9 cellular contexts compared by ENCODE assay signal in the genomic region with DNA sequence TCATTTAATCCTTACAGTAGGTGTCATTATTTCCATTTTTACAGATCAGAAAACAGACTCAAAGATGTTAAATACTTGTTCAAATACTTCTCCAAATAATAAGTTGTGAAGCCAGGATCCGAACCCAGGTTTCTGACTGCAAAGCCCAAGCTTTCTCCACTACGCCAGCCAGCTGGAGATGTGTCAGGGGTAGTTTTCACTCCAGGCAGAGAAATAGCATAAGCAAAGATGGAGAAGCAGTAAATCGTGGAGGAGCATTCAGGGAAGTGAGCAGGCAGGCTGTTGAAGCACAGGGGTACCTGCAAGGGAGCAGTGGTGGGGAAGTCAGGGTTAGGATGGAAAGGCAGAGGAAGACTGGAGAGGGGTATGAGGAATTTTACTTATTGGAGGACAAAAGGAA. TPM values are rescaled to one million over a fixed set of nuclear protein-coding genes. Genes with fewer than 3 reads are reported as not detected.
DNase-seq lines count a peak whose midpoint lies in the region; ATAC-seq and TF ChIP-seq lines count a peak whose summit lies in the region.
"Had no signal": no experiment of that assay in that cellular context is flagged by ENCODE, and none has a peak within 500 bp of the region (broad histone marks: within the 10 kb centered on the region; RNA-seq: fewer than 3 reads in every experiment).

No MANE protein-coding gene starts in this region.

- no peaks in the 10 kb centered on the region for H3K9me3 Mint-ChIP-seq in MCF 10A (ENCODE audit: unreplicated experiment)
- H3K9me3 Mint-ChIP-seq: HFFc6 had no signal

- H3K27me3 ChIP-seq in breast epithelium: no peaks in the 10 kb centered on the region
- no peaks in the 10 kb centered on the region for H3K27me3 ChIP-seq in lung (ENCODE audit: control insufficient read depth, insufficient read depth)
- no peaks in the 10 kb centered on the region for H3K27me3 ChIP-seq in transverse colon

- no TSS peak for BruUV-seq in MCF 10A (replicated peaks; lab: Mats Ljungman, UMichigan)

- H3K27ac Mint-ChIP-seq in MCF 10A (ENCODE audit: low read depth, unreplicated experiment): no peak overlapping the region
- H3K27ac Mint-ChIP-seq: HFFc6 had no signal

- TF ChIP-seq CTCF in breast epithelium (IDR thresholded peaks at IDR 0.05) (no peak), MCF 10A (IDR thresholded peaks at IDR 0.05; ENCODE audit: unreplicated experiment) (no peak), cardiac fibroblast (IDR thresholded peaks at IDR 0.05; ENCODE audit: low read depth, low read length) (no peak), lung (IDR thresholded peaks at IDR 0.05; ENCODE audit: control extremely low read depth, extremely low read depth) (no peak), transverse colon (IDR thresholded peaks at IDR 0.05) (no peak)

- peaks cover 27% of the 10 kb centered on the region for H3K4me1 Mint-ChIP-seq in MCF 10A (ENCODE audit: insufficient read depth, unreplicated experiment)

- POLR2A ChIA-PET in MCF 10A (lab: Yijun Ruan, JAX): interaction anchor here (0.8 to 15.0 kb wide), 12 partner anchors 10 to 618 kb away, joined by 3 to 284 read pairs (median 4); a partner anchor contains a TSS

- DNase-seq in breast epithelium (ENCODE audit: low spot score in 2 of 2): no peak
- no peak for DNase-seq in MCF 10A (ENCODE audit: unreplicated experiment)
- DNase-seq in cardiac fibroblast (ENCODE audit: low read depth in 2 of 2): peak in 1 of 2 donors; percentile 32
- no peak for DNase-seq in lung (ENCODE audit: low spot score)
- no peak for DNase-seq in transverse colon
- DNase-seq in ecto neural progenitor cell (ENCODE audit: low spot score): no peak
- no peak for DNase-seq in T-helper 9 cell

- TF ChIP-seq POLR2A in breast epithelium (IDR thresholded peaks at IDR 0.05) (no peak), transverse colon (IDR thresholded peaks at IDR 0.05) (no peak)

- no peak overlapping the region for H3K4me3 Mint-ChIP-seq in MCF 10A (ENCODE audit: unreplicated experiment)
- H3K4me3 Mint-ChIP-seq: HFFc6 had no signal

- in situ Hi-C loops in transverse colon (cut with MboI; ENCODE audit: low pct_ligation_motif_present in 1 of 4, low pct_unique_long_range_greater_than_20kb in 1 of 4, low sequenced_read_pairs in 3 of 4): no loop called here

- H3K9me3 ChIP-seq in breast epithelium (no peaks in the 10 kb centered on the region), lung (ENCODE audit: control insufficient read depth in 2 of 2, insufficient read depth in 1 of 2, low read length in 1 of 2) (no peaks in the 10 kb centered on the region), transverse colon (no peaks in the 10 kb centered on the region)

- CTCF ChIA-PET in MCF 10A (lab: Yijun Ruan, JAX): interaction anchor here (0.6 to 10.3 kb wide), 15 partner anchors 13 to 1941 kb away, joined by 3 to 136 read pairs (median 4); a partner anchor contains a TSS

- H3K4me3 ChIP-seq in breast epithelium (peak overlapping the region; percentile 74 to 82 (median 79)), cardiac fibroblast (replicated peaks in 1 of 2; ENCODE audit: low read depth in 2 of 2, low read length in 2 of 2) (peak overlapping the region; percentile 86 to 87), lung (peak overlapping the region; percentile 1), transverse colon (peak overlapping the region in 3 of 4 donors; percentile 13 to 83 (median 74))

- H3K36me3 ChIP-seq in breast epithelium (peaks cover 10% of the 10 kb centered on the region), lung (ENCODE audit: control insufficient read depth in 2 of 2, insufficient read depth in 2 of 2, low read length in 2 of 2) (peaks cover 14 to 15% of the 10 kb centered on the region in 2 donors), transverse colon (peaks cover 0 to 16% (median 7%) of the 10 kb centered on the region in 4 donors)

- H3K27me3 Mint-ChIP-seq in MCF 10A (ENCODE audit: insufficient read depth, unreplicated experiment): no peaks in the 10 kb centered on the region

- H3K27ac ChIP-seq in breast epithelium: peak overlapping the region; percentile 98 to 99
- peak overlapping the region; percentile 50 to 62 for H3K27ac ChIP-seq in lung (ENCODE audit: low read depth in 1 of 2, low read length in 1 of 2)
- peak overlapping the region; percentile 94 to 98 (median 97) for H3K27ac ChIP-seq in transverse colon

- intact Hi-C loops in breast epithelium (cut with DNase I; ENCODE audit: low total_unique reads): loop anchor here (1.0 kb wide), 1 partner anchor 33 kb away; no protein-coding TSS in a partner anchor
- intact Hi-C loops in MCF 10A (cut with micrococcal nuclease): loop anchor here (2.0 kb wide), 2 partner anchors 32 to 70 kb away; a partner anchor contains a TSS
- intact Hi-C loops in transverse colon (cut with DNase I; ENCODE audit: low total_unique reads): loop anchor here (5.0 kb wide), 1 partner anchor 72 kb away; a partner anchor contains a TSS

- ATAC-seq in lung (ENCODE audit: insufficient read depth, low FRiP score) (no peak), HG03196 (IDR thresholded peaks at IDR 0.05; ENCODE audit: unreplicated experiment) (no peak)

- H3K4me1 ChIP-seq in breast epithelium (peaks cover 13 to 30% of the 10 kb centered on the region in 2 donors), lung (ENCODE audit: control insufficient read depth in 2 of 2, insufficient read depth in 2 of 2, low read length in 2 of 2) (peaks cover 14 to 26% of the 10 kb centered on the region in 2 donors), transverse colon (peaks cover 46 to 68% (median 66%) of the 10 kb centered on the region in 4 donors)

- WGBS in lung, 2 donors: 51 to 53% methylated on average over 3 of the region's 3 CpGs
- 59 to 61% methylated on average over 3 of the region's 3 CpGs for WGBS in transverse colon (ENCODE audit: low coverage in 1 of 2), 2 donors

- TF ChIP-seq EP300 in transverse colon (IDR thresholded peaks at IDR 0.05; ENCODE audit: low read depth): no peak

- H3K36me3 Mint-ChIP-seq in MCF 10A (ENCODE audit: insufficient read depth, unreplicated experiment): peaks cover 29% of the 10 kb centered on the region

RNA-seq across cellular contexts. Expression of a gene that starts 2.9 kb away (rescaled TPM):
- total RNA-seq in breast epithelium: 100 to 1,000 TPM; 163 to 497 (median 215) TPM
- total RNA-seq in MCF 10A (2022): 224 and 256 TPM in 2 replicates
- total RNA-seq in lung: 100 to 1,000 TPM; 206 to 501 TPM
- polyA plus RNA-seq in lung: 100 to 1,000 TPM in 1 of 2 donors, 10 to 100 TPM in 1; 71.5 to 319 TPM
- total RNA-seq in transverse colon: 100 to 1,000 TPM; 158 to 328 (median 177) TPM

RNA-seq across cellular contexts. Expression of a gene that starts 3.4 kb away (rescaled TPM):
- total RNA-seq in breast epithelium: 10 to 100 TPM; 46.4 to 49.9 (median 47.2) TPM
- total RNA-seq in MCF 10A (2022): 58.7 and 66.2 TPM in 2 replicates
- total RNA-seq in lung: 10 to 100 TPM; 25.1 to 43.3 TPM
- polyA plus RNA-seq in lung: 10 to 100 TPM; 38.7 to 39.0 TPM
- 10 to 100 TPM; 22.4 to 69.7 (median 45.5) TPM for total RNA-seq in transverse colon

RNA-seq across cellular contexts. Expression of a gene that starts 19.9 kb away (rescaled TPM):
- total RNA-seq in breast epithelium: 10 to 100 TPM; 44.5 to 63.8 (median 57.0) TPM
- 51.3 and 55.2 TPM in 2 replicates for total RNA-seq in MCF 10A (2022)
- total RNA-seq in lung: 10 to 100 TPM; 42.4 to 78.7 TPM
- 10 to 100 TPM; 44.2 to 48.2 TPM for polyA plus RNA-seq in lung
- 100 to 1,000 TPM; 217 to 709 (median 255) TPM for total RNA-seq in transverse colon

RNA-seq across cellular contexts. Expression of a gene that starts 20.0 kb away (rescaled TPM):
- 10 to 100 TPM; 16.7 to 20.1 (median 17.4) TPM for total RNA-seq in breast epithelium
- total RNA-seq in MCF 10A (2022): 33.8 and 35.8 TPM in 2 replicates
- 10 to 100 TPM; 13.0 to 33.2 TPM for total RNA-seq in lung
- polyA plus RNA-seq in lung: 10 to 100 TPM; 11.7 to 12.9 TPM
- 10 to 100 TPM; 30.3 to 47.5 (median 43.7) TPM for total RNA-seq in transverse colon

RNA-seq across cellular contexts. Expression of a gene that starts 25.0 kb away (rescaled TPM):
- not detected for total RNA-seq in breast epithelium
- not detected in 2 replicates for total RNA-seq in MCF 10A (2022)
- total RNA-seq in lung: 1 to 10 TPM in 1 of 2 donors, not detected in 1; 1.6 TPM
- 1 to 10 TPM in 1 of 2 donors, under 1 TPM in 1; 0.62 to 1.2 TPM for polyA plus RNA-seq in lung
- not detected for total RNA-seq in transverse colon
- total RNA-seq: HFFc6 had no signal

Comparison
In these comparisons a context has a peak if more than half of its experiments do, and no peak if none do; other contexts are left out.
1. H3K4me3 ChIP-seq: peak in every context shown above with its lines; median percentile 86 in cardiac fibroblast; 79 in breast epithelium; 74 in transverse colon; 1 in lung.